In genomic region chr4:30718021-30718888, GRCh38 we compare ENCODE assay signal across 1 cellular context.
TF ChIP-seq lines count a peak whose summit lies in the region.

No MANE protein-coding gene starts in this region.

TF ChIP-seq in HEK293, 187 proteins besides CTCF, POLR2A, EP300 and RAD21 (continued from another document and continues in another):
- TF ChIP-seq ZNF449 (tag by site-specific recombination; IDR thresholded peaks at IDR 0.05) (no peak), FEZF1 (tag by site-specific recombination; IDR thresholded peaks at IDR 0.05) (no peak; the same call in 1 of the 2 replicates), BCL11A (tag by site-specific recombination; IDR thresholded peaks at IDR 0.05; ENCODE audit: low read depth) (no peak), ZNF214 (tag by site-specific recombination; IDR thresholded peaks at IDR 0.05; ENCODE audit: borderline replicate concordance) (no peak), ZNF639 (tag by site-specific recombination; IDR thresholded peaks at IDR 0.05) (no peak), ZBTB49 (tag by site-specific recombination; IDR thresholded peaks at IDR 0.05; ENCODE audit: low read depth) (no peak), ZNF513 (tag by site-specific recombination; IDR thresholded peaks at IDR 0.05) (no peak), ZBTB7A (tag by site-specific recombination; IDR thresholded peaks at IDR 0.05; ENCODE audit: low read depth) (no peak), ZNF692 (tag by site-specific recombination; IDR thresholded peaks at IDR 0.05) (peak; percentile 49; the same call in 1 of the 2 replicates), ZNF138 (tag by site-specific recombination; IDR thresholded peaks at IDR 0.05; ENCODE audit: borderline replicate concordance) (no peak), AEBP2 (tag by site-specific recombination; IDR thresholded peaks at IDR 0.05; ENCODE audit: borderline replicate concordance) (no peak), HOXC10 (CRISPR knock-in tag; IDR thresholded peaks at IDR 0.05) (no peak), ZNF561 (tag by site-specific recombination; IDR thresholded peaks at IDR 0.05; ENCODE audit: borderline replicate concordance) (0 out of 2 replicates have a peak, but pooled peaks have one; percentile 56), ZNF114 (tag by site-specific recombination; IDR thresholded peaks at IDR 0.05) (no peak), ZNF629 (tag by site-specific recombination; IDR thresholded peaks at IDR 0.05) (no peak), RBAK (tag by site-specific recombination; IDR thresholded peaks at IDR 0.05) (no peak), ZSCAN23 (tag by site-specific recombination; IDR thresholded peaks at IDR 0.05) (no peak), ZFP3 (tag by site-specific recombination; IDR thresholded peaks at IDR 0.05; ENCODE audit: low read depth) (no peak), ZNF416 (tag by site-specific recombination; IDR thresholded peaks at IDR 0.05) (no peak), ZNF366 (tag by site-specific recombination; conservative IDR thresholded peaks at IDR 0.05) (no peak), ZNF302 (tag by site-specific recombination; IDR thresholded peaks at IDR 0.05; ENCODE audit: low read depth) (no peak), ZBTB44 (tag by site-specific recombination; IDR thresholded peaks at IDR 0.05) (no peak), ZNF157 (tag by site-specific recombination; IDR thresholded peaks at IDR 0.05) (no peak), ZNF394 (tag by site-specific recombination; IDR thresholded peaks at IDR 0.05; ENCODE audit: borderline replicate concordance) (no peak; the same call in 1 of the 2 replicates), OSR2 (tag by site-specific recombination; IDR thresholded peaks at IDR 0.05) (peak; percentile 86), PATZ1 (tag by site-specific recombination; IDR thresholded peaks at IDR 0.05) (no peak; the same call in none of the 2 replicates), TSHZ1 (tag by site-specific recombination; IDR thresholded peaks at IDR 0.05; ENCODE audit: borderline replicate concordance) (no peak), ZFHX2 (tag by site-specific recombination; conservative IDR thresholded peaks at IDR 0.05) (no peak), ZNF701 (tag by site-specific recombination; IDR thresholded peaks at IDR 0.05) (no peak), ZNF548 (tag by site-specific recombination; IDR thresholded peaks at IDR 0.05) (no peak), HOXD13 (CRISPR knock-in tag; IDR thresholded peaks at IDR 0.05; ENCODE audit: borderline replicate concordance) (no peak), ZIC2 (tag by site-specific recombination; IDR thresholded peaks at IDR 0.05) (peak; percentile 75), ZNF341 (tag by site-specific recombination; IDR thresholded peaks at IDR 0.05; ENCODE audit: low read depth) (peak; percentile 94), ZNF174 (tag by site-specific recombination; IDR thresholded peaks at IDR 0.05) (no peak), ZNF274 (IDR thresholded peaks at IDR 0.05; ENCODE audit: low read length) (no peak), ZNF274 (tag by site-specific recombination; IDR thresholded peaks at IDR 0.05; ENCODE audit: borderline replicate concordance) (no peak), ZNF664 (tag by site-specific recombination; IDR thresholded peaks at IDR 0.05) (no peak), ZNF324 (tag by site-specific recombination; IDR thresholded peaks at IDR 0.05) (no peak), MYNN (tag by site-specific recombination; IDR thresholded peaks at IDR 0.05; ENCODE audit: borderline replicate concordance) (no peak), ZNF280D (tag by site-specific recombination; IDR thresholded peaks at IDR 0.05) (no peak)
